Comparison of ENCODE assay signal across 11 cellular contexts in genomic region chr4:128358231-128358902, GRCh38.
DNase-seq lines count a peak whose midpoint lies in the region; ATAC-seq, FAIRE-seq and TF ChIP-seq lines count a peak whose summit lies in the region.
"Had no signal": no experiment of that assay in that cellular context is flagged by ENCODE, and none has a peak within 500 bp of the region (broad histone marks: within the 10 kb centered on the region; RNA-seq: fewer than 3 reads in every experiment).

No MANE protein-coding gene starts in this region.

- no peak overlapping the region for H3K9ac ChIP-seq in keratinocyte (ENCODE audit: control insufficient read depth, extremely low read depth, insufficient read depth, low read length)
- H3K9ac ChIP-seq: neural progenitor cell had no signal

- H3K4me2 ChIP-seq in keratinocyte (ENCODE audit: control insufficient read depth, extremely low read depth, insufficient read depth, low read depth, low read length) = peak overlapping the region; percentile 18
- H3K4me2 ChIP-seq: neural progenitor cell had no signal

- no peak for TF ChIP-seq CTCF in cardiac fibroblast (IDR thresholded peaks at IDR 0.05; ENCODE audit: low read depth, low read length)
- TF ChIP-seq CTCF in keratinocyte (optimal IDR thresholded peaks at IDR 0.05 in 1 of 3, IDR thresholded peaks at IDR 0.05 in 1 of 3, conservative IDR thresholded peaks at IDR 0.05 in 1 of 3; ENCODE audit: extremely low read depth in 1 of 3, insufficient read depth in 2 of 3, low read length in 3 of 3) = no peak

- H3K9me3 ChIP-seq in keratinocyte (ENCODE audit: control insufficient read depth, low read depth, low read length) = no peaks in the 10 kb centered on the region
- H3K9me3 ChIP-seq: BE2C, thoracic aorta had no signal

- FAIRE-seq in HTR-8/SVneo (lab: Jason Lieb, UNC) (peak; percentile 68), keratinocyte (lab: Jason Lieb, UNC) (peak; percentile 76)

- H3K4me1 ChIP-seq in keratinocyte (ENCODE audit: control insufficient read depth, extremely low read depth, insufficient read depth, low read length) = peaks cover 31% of the 10 kb centered on the region
- H3K4me1 ChIP-seq: neural progenitor cell had no signal

- no peaks in the 10 kb centered on the region for H3K79me2 ChIP-seq in keratinocyte (ENCODE audit: control insufficient read depth, insufficient read depth, low read length)

- dilution Hi-C loops in keratinocyte (cut with MboI; ENCODE audit: extremely low pct_ligation_motif_present, low sequenced_read_pairs) = no loop called here

- no peaks in the 10 kb centered on the region for H3K36me3 ChIP-seq in keratinocyte (ENCODE audit: control insufficient read depth in 2 of 2, extremely low read depth in 1 of 2, insufficient read depth in 2 of 2, low read length in 2 of 2)
- H3K36me3 ChIP-seq: BE2C, neural progenitor cell, thoracic aorta had no signal

- H2AFZ ChIP-seq in keratinocyte (ENCODE audit: control insufficient read depth, low read length) = no peak overlapping the region
- H2AFZ ChIP-seq: neural progenitor cell had no signal

- DNase-seq in A172 (ENCODE audit: low spot score) = peak; percentile 90
- peak; percentile 39 for DNase-seq in HTR-8/SVneo (ENCODE audit: insufficient read length, low spot score)
- DNase-seq in cardiac fibroblast (ENCODE audit: low read depth in 2 of 2) = peak; percentile 75 to 87
- DNase-seq in keratinocyte (ENCODE audit: low read depth, low spot score) = no peak
- DNase-seq in T1000 (lab: John Stamatoyannopoulos, UW) = no peak
- DNase-seq in pons (ENCODE audit: low spot score) = no peak

- H3K27ac ChIP-seq in keratinocyte (ENCODE audit: control insufficient read depth, insufficient read depth, low read length) = no peak overlapping the region
- H3K27ac ChIP-seq: neural progenitor cell, thoracic aorta had no signal

- H3K9me1 ChIP-seq in keratinocyte (ENCODE audit: control insufficient read depth, extremely low read depth, insufficient read depth, low read length) = no peaks in the 10 kb centered on the region

- ATAC-seq in GM21576 (IDR thresholded peaks at IDR 0.05; ENCODE audit: unreplicated experiment) (no peak), HG02642 (IDR thresholded peaks at IDR 0.05; ENCODE audit: poor library complexity, unreplicated experiment) (no peak)

- no peaks in the 10 kb centered on the region for H3K27me3 ChIP-seq in keratinocyte (ENCODE audit: control insufficient read depth, extremely low read depth, insufficient read depth, low read length)
- H3K27me3 ChIP-seq: BE2C, neural progenitor cell had no signal

- no peak overlapping the region for H3K4me3 ChIP-seq in cardiac fibroblast (replicated peaks in 1 of 2; ENCODE audit: low read depth in 2 of 2, low read length in 2 of 2)
- no peak overlapping the region for H3K4me3 ChIP-seq in keratinocyte (ENCODE audit: control insufficient read depth in 2 of 3, extremely low read depth in 1 of 3, insufficient read depth in 2 of 3, low read depth in 1 of 3, low read length in 3 of 3)
- H3K4me3 ChIP-seq: neural progenitor cell, thoracic aorta had no signal

- H4K20me1 ChIP-seq in keratinocyte (ENCODE audit: control insufficient read depth, extremely low read depth, insufficient read depth, low read length) = no peaks in the 10 kb centered on the region

Comparison
In these comparisons a context has a peak if more than half of its experiments do, and no peak if none do; other contexts are left out.
1. DNase-seq: peak in A172 (single experiment), HTR-8/SVneo (single experiment) and cardiac fibroblast (2 of 2); none in keratinocyte (single experiment), T1000 (single experiment) and pons (single experiment).